ENCODE assay signal across 1 cellular context in the genomic region with DNA sequence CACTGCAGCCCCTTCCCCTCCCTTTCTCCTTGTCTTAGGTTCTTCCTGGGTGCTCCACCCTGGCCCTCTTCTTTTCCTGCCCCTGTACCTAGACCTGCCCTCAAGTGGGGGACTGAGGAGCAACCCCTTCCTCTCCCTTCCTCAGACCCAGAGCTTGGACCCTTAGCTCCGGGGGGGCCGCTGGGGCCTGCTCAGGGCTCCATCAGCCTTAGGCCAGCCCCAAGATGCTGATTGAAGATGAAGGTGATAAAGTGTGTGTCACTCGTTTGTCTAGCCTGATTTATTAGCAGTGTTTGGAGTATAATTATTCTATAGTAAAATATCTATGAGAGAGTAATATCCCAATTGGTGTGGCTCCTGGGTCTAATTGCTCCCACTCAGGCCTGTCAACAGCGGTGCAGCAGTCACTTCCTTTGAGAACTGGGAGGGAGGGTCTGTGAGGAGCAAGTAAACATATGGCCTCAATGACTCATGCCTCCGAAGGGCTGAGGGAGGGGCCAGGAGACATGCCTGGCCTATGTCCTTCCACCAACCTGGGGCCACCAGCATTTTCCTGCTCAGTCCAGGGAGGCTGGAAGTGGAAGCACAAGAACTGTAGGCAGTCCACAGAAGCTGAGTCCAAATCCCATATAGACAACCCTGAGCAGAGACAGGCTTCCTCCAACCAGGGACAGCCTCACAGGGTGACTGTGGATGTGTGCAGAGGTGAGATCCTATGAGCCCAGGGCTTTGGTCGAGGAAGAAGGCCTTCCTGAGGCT.
A peak's percentile ranks its signal among the peaks of the same experiment; 100 is the strongest.
TF ChIP-seq lines count a peak whose summit lies in the region.

No MANE protein-coding gene starts in this region.

TF ChIP-seq in K562, 482 proteins besides CTCF, POLR2A, EP300 and RAD21 (continued from another document):
- TF ChIP-seq, protein P1, sequence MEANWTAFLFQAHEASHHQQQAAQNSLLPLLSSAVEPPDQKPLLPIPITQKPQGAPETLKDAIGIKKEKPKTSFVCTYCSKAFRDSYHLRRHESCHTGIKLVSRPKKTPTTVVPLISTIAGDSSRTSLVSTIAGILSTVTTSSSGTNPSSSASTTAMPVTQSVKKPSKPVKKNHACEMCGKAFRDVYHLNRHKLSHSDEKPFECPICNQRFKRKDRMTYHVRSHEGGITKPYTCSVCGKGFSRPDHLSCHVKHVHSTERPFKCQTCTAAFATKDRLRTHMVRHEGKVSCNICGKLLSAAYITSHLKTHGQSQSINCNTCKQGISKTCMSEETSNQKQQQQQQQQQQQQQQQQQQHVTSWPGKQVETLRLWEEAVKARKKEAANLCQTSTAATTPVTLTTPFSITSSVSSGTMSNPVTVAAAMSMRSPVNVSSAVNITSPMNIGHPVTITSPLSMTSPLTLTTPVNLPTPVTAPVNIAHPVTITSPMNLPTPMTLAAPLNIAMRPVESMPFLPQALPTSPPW (CRISPR knock-in tag; IDR thresholded peaks at IDR 0.05), result peak; percentile 69
- 0 out of 2 replicates have a peak, but pooled peaks have one; percentile 33 for TF ChIP-seq GABPA (tag; conservative IDR thresholded peaks at IDR 0.05; ENCODE audit: low read depth)
- TF ChIP-seq, protein P2, sequence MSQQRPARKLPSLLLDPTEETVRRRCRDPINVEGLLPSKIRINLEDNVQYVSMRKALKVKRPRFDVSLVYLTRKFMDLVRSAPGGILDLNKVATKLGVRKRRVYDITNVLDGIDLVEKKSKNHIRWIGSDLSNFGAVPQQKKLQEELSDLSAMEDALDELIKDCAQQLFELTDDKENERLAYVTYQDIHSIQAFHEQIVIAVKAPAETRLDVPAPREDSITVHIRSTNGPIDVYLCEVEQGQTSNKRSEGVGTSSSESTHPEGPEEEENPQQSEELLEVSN (IDR thresholded peaks at IDR 0.05; ENCODE audit: borderline replicate concordance in 1 of 2, extremely low read depth in 1 of 2, insufficient read depth in 1 of 2, insufficient read length in 1 of 2, low read depth in 1 of 2, low read length in 1 of 2, poor library complexity in 1 of 2, severe bottlenecking in 1 of 2), result peak in 1 of 2 experiments; percentile 52
- no peak for TF ChIP-seq STAT5B (CRISPR knock-in tag; IDR thresholded peaks at IDR 0.05)
- peak; percentile 54 for TF ChIP-seq SMARCE1 (IDR thresholded peaks at IDR 0.05)
- TF ChIP-seq HNRNPL (IDR thresholded peaks at IDR 0.05; ENCODE audit: low read depth, low read length), result no peak
- TF ChIP-seq, protein P3, sequence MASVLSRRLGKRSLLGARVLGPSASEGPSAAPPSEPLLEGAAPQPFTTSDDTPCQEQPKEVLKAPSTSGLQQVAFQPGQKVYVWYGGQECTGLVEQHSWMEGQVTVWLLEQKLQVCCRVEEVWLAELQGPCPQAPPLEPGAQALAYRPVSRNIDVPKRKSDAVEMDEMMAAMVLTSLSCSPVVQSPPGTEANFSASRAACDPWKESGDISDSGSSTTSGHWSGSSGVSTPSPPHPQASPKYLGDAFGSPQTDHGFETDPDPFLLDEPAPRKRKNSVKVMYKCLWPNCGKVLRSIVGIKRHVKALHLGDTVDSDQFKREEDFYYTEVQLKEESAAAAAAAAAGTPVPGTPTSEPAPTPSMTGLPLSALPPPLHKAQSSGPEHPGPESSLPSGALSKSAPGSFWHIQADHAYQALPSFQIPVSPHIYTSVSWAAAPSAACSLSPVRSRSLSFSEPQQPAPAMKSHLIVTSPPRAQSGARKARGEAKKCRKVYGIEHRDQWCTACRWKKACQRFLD (CRISPR knock-in tag; IDR thresholded peaks at IDR 0.05), result peak; percentile 55; the same call in 1 of the 2 replicates
- TF ChIP-seq RBM25 (IDR thresholded peaks at IDR 0.05; ENCODE audit: low read depth, low read length, severe bottlenecking), result no peak
- TF ChIP-seq, protein P4, sequence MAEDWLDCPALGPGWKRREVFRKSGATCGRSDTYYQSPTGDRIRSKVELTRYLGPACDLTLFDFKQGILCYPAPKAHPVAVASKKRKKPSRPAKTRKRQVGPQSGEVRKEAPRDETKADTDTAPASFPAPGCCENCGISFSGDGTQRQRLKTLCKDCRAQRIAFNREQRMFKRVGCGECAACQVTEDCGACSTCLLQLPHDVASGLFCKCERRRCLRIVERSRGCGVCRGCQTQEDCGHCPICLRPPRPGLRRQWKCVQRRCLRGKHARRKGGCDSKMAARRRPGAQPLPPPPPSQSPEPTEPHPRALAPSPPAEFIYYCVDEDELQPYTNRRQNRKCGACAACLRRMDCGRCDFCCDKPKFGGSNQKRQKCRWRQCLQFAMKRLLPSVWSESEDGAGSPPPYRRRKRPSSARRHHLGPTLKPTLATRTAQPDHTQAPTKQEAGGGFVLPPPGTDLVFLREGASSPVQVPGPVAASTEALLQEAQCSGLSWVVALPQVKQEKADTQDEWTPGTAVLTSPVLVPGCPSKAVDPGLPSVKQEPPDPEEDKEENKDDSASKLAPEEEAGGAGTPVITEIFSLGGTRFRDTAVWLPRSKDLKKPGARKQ (CRISPR knock-in tag; IDR thresholded peaks at IDR 0.05), result no peak
- TF ChIP-seq, protein P5, sequence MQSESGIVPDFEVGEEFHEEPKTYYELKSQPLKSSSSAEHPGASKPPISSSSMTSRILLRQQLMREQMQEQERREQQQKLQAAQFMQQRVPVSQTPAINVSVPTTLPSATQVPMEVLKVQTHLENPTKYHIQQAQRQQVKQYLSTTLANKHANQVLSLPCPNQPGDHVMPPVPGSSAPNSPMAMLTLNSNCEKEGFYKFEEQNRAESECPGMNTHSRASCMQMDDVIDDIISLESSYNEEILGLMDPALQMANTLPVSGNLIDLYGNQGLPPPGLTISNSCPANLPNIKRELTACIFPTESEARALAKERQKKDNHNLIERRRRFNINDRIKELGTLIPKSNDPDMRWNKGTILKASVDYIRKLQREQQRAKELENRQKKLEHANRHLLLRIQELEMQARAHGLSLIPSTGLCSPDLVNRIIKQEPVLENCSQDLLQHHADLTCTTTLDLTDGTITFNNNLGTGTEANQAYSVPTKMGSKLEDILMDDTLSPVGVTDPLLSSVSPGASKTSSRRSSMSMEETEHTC (IDR thresholded peaks at IDR 0.05), result no peak
TF ChIP-seq in K562: peak in this region for 47.
